1 cellular context compared by ENCODE assay signal in genomic region chr4:174993916-174994315, GRCh38.
TF ChIP-seq lines count a peak whose summit lies in the region.

No MANE protein-coding gene starts in this region.

TF ChIP-seq in K562, 482 proteins besides CTCF, POLR2A, EP300 and RAD21 (continued from another document):
- no peak for TF ChIP-seq CHD7 (IDR thresholded peaks at IDR 0.05; ENCODE audit: low read depth, low read length)
